Comparison of ENCODE assay signal across 1 cellular context in the genomic region with DNA sequence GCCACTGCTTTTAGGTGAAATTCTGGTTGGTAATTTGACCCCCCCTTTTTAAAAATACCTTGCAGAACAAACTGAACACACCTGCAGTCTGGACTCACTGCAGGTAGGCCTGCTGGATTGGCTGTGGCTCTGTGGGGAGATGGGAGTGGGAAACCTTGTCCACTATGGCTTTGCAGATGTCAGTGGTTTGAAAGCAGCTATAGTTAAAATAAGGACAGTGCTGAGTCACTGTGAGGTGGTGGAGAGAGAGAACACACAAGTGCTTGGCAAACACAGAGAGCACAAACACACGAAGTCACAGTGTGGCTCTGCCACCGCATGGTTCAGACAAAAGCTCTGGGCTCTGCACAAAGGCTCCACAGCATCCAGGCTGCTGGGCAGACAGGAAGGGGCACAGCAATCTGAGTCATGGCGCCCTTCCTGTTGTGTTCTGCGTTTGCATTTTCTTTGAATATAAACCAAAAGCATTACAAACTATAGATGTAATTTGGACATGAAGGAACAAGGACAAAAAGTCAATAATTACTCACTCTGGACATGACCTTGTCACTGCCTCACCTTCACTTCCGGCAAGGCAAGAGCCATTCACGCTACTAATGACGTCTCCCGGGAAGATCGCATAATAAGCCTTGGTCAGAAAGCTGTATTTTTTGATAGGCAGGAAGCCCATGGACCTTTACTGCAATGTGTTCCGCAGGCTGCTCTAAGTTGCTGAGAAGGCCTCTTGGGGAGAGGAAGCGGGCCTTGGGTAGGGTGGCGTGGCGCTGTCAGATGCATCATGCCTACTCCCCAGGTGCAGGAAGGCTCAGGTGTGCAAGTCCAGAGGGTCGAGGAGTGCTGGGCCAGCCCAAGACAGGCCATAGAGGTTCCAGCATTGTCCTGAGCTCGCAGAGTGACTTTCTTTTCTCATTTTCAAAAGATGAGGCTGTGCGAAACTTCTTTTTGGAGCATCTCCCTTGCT.
TF ChIP-seq lines count a peak whose summit lies in the region.

No MANE protein-coding gene starts in this region.

TF ChIP-seq in HepG2, 621 proteins besides CTCF, POLR2A, EP300 and RAD21 (continued from another document and continues in another):
- TF ChIP-seq, protein P1, sequence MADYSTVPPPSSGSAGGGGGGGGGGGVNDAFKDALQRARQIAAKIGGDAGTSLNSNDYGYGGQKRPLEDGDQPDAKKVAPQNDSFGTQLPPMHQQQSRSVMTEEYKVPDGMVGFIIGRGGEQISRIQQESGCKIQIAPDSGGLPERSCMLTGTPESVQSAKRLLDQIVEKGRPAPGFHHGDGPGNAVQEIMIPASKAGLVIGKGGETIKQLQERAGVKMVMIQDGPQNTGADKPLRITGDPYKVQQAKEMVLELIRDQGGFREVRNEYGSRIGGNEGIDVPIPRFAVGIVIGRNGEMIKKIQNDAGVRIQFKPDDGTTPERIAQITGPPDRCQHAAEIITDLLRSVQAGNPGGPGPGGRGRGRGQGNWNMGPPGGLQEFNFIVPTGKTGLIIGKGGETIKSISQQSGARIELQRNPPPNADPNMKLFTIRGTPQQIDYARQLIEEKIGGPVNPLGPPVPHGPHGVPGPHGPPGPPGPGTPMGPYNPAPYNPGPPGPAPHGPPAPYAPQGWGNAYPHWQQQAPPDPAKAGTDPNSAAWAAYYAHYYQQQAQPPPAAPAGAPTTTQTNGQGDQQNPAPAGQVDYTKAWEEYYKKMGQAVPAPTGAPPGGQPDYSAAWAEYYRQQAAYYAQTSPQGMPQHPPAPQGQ (CRISPR knock-in tag; IDR thresholded peaks at IDR 0.05; ENCODE audit: borderline replicate concordance), result no peak
- TF ChIP-seq, protein P2, sequence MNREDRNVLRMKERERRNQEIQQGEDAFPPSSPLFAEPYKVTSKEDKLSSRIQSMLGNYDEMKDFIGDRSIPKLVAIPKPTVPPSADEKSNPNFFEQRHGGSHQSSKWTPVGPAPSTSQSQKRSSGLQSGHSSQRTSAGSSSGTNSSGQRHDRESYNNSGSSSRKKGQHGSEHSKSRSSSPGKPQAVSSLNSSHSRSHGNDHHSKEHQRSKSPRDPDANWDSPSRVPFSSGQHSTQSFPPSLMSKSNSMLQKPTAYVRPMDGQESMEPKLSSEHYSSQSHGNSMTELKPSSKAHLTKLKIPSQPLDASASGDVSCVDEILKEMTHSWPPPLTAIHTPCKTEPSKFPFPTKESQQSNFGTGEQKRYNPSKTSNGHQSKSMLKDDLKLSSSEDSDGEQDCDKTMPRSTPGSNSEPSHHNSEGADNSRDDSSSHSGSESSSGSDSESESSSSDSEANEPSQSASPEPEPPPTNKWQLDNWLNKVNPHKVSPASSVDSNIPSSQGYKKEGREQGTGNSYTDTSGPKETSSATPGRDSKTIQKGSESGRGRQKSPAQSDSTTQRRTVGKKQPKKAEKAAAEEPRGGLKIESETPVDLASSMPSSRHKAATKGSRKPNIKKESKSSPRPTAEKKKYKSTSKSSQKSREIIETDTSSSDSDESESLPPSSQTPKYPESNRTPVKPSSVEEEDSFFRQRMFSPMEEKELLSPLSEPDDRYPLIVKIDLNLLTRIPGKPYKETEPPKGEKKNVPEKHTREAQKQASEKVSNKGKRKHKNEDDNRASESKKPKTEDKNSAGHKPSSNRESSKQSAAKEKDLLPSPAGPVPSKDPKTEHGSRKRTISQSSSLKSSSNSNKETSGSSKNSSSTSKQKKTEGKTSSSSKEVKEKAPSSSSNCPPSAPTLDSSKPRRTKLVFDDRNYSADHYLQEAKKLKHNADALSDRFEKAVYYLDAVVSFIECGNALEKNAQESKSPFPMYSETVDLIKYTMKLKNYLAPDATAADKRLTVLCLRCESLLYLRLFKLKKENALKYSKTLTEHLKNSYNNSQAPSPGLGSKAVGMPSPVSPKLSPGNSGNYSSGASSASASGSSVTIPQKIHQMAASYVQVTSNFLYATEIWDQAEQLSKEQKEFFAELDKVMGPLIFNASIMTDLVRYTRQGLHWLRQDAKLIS (CRISPR knock-in tag; IDR thresholded peaks at IDR 0.05), result 0 out of 2 replicates have a peak, but pooled peaks have one; percentile 39
- TF ChIP-seq SALL2 (CRISPR knock-in tag; IDR thresholded peaks at IDR 0.05), result peak; percentile 66
- TF ChIP-seq ZNF570 (CRISPR knock-in tag; IDR thresholded peaks at IDR 0.05; ENCODE audit: borderline replicate concordance), result no peak
- no peak for TF ChIP-seq HMGXB4 (CRISPR knock-in tag; IDR thresholded peaks at IDR 0.05; ENCODE audit: borderline replicate concordance in 1 of 2, low read depth in 1 of 2)
- TF ChIP-seq, protein P3, sequence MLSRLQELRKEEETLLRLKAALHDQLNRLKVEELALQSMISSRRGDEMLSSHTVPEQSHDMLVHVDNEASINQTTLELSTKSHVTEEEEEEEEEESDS (CRISPR knock-in tag; IDR thresholded peaks at IDR 0.05; ENCODE audit: borderline replicate concordance), result no peak
- TF ChIP-seq ZNF724P (CRISPR knock-in tag; IDR thresholded peaks at IDR 0.05; ENCODE audit: borderline replicate concordance), result no peak
- TF ChIP-seq CREB3 (CRISPR knock-in tag; IDR thresholded peaks at IDR 0.05), result no peak
- peak; percentile 66 for TF ChIP-seq SKI (IDR thresholded peaks at IDR 0.05; ENCODE audit: partially characterized antibody)
- no peak for TF ChIP-seq ZNF790 (CRISPR knock-in tag; IDR thresholded peaks at IDR 0.05; ENCODE audit: borderline replicate concordance)
- peak; percentile 65 for TF ChIP-seq PAXIP1 (CRISPR knock-in tag; conservative IDR thresholded peaks at IDR 0.05)
- TF ChIP-seq ZNF720 (CRISPR knock-in tag; IDR thresholded peaks at IDR 0.05), result no peak
- TF ChIP-seq E2F5 (CRISPR knock-in tag; conservative IDR thresholded peaks at IDR 0.05), result no peak
- TF ChIP-seq JUN (CRISPR knock-in tag; IDR thresholded peaks at IDR 0.05), result peak; percentile 79
- TF ChIP-seq RERE (CRISPR knock-in tag; IDR thresholded peaks at IDR 0.05; ENCODE audit: low read depth), result peak; percentile 56; the same call in 1 of the 2 replicates
- no peak for TF ChIP-seq RBM39 (IDR thresholded peaks at IDR 0.05; ENCODE audit: low read depth, low read length, poor library complexity, severe bottlenecking)
- no peak for TF ChIP-seq CHD4 (IDR thresholded peaks at IDR 0.05; ENCODE audit: borderline replicate concordance, low read length)
- 0 out of 2 replicates have a peak, but pooled peaks have one; percentile 27 for TF ChIP-seq ZNF468 (CRISPR knock-in tag; IDR thresholded peaks at IDR 0.05)
- 0 out of 2 replicates have a peak, but pooled peaks have one; percentile 38 for TF ChIP-seq ATF5 (CRISPR knock-in tag; IDR thresholded peaks at IDR 0.05; ENCODE audit: low read depth)
- TF ChIP-seq RCOR2 (CRISPR knock-in tag; IDR thresholded peaks at IDR 0.05), result no peak
- TF ChIP-seq ELF4 (CRISPR knock-in tag; IDR thresholded peaks at IDR 0.05; ENCODE audit: borderline replicate concordance), result peak; percentile 56; the same call in 1 of the 2 replicates
- TF ChIP-seq ZNF451 (CRISPR knock-in tag; IDR thresholded peaks at IDR 0.05), result no peak
- TF ChIP-seq POLR2AphosphoS5 (IDR thresholded peaks at IDR 0.05; ENCODE audit: low read depth, low read length), result no peak
- TF ChIP-seq EZH2 (conservative IDR thresholded peaks at IDR 0.05; ENCODE audit: low read depth, low read length), result no peak
- no peak; the same call in 1 of the 2 replicates for TF ChIP-seq JUND (CRISPR knock-in tag; IDR thresholded peaks at IDR 0.05)
- no peak for TF ChIP-seq ETV6 (CRISPR knock-in tag; conservative IDR thresholded peaks at IDR 0.05)
- TF ChIP-seq HMG20A (CRISPR knock-in tag; IDR thresholded peaks at IDR 0.05; ENCODE audit: borderline replicate concordance), result peak; percentile 59; the same call in 1 of the 2 replicates
